ENCODE assay signal across 1 cellular context in the genomic region with DNA sequence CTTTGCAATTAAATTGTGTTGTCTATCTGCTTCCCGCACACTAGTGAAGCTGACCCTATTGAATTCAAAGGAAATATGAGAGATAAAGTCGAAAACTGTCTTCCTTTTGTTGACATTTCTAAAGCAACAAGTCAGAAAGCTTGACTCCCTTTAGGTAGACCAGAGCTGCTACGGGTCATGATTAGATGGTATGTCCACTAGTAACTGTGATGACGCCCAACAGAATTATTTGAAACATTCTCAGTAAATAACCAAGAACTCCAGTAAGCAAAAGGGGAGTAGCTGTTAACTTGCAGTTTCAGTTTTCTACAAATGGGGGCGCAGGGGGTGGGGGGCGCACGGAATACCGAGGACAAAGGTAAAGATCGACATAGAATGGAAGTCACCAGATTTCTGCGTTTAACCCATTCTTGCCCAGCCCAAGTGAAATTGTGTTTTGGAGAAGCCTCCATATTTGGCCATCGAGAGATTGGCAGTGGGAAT.
A peak's percentile ranks its signal among the peaks of the same experiment; 100 is the strongest.
TF ChIP-seq lines count a peak whose summit lies in the region.

No MANE protein-coding gene starts in this region.

TF ChIP-seq in H1, 55 proteins besides CTCF, POLR2A, EP300 and RAD21:
- no peak for TF ChIP-seq ZNF274 (IDR thresholded peaks at IDR 0.05; ENCODE audit: borderline replicate concordance, extremely low read depth, low read length)
- peak; percentile 22 for TF ChIP-seq NANOG (IDR thresholded peaks at IDR 0.05; ENCODE audit: insufficient read depth, low read depth, low read length, poor library complexity, severe bottlenecking)
- no peak for TF ChIP-seq SAP30 (IDR thresholded peaks at IDR 0.05; ENCODE audit: insufficient read depth, insufficient replicate concordance, low read length)
- no peak for TF ChIP-seq CREB1 (IDR thresholded peaks at IDR 0.05)
- TF ChIP-seq TEAD4 (IDR thresholded peaks at IDR 0.05; ENCODE audit: low read depth, low read length) = peak; percentile 76
- TF ChIP-seq POLR2AphosphoS5 (IDR thresholded peaks at IDR 0.05; ENCODE audit: low read depth, low read length) = no peak
- TF ChIP-seq EGR1 (IDR thresholded peaks at IDR 0.05; ENCODE audit: borderline replicate concordance, low read depth, low read length) = 0 out of 2 replicates have a peak, but pooled peaks have one; percentile 44
- no peak for TF ChIP-seq HDAC2 (IDR thresholded peaks at IDR 0.05; ENCODE audit: borderline replicate concordance in 1 of 2, low read depth in 2 of 2, low read length in 2 of 2)
- TF ChIP-seq KDM5A (IDR thresholded peaks at IDR 0.05; ENCODE audit: low read length) = no peak
- TF ChIP-seq RBBP5 (IDR thresholded peaks at IDR 0.05; ENCODE audit: borderline replicate concordance, low read depth, low read length) = no peak
- no peak for TF ChIP-seq FOSL1 (IDR thresholded peaks at IDR 0.05; ENCODE audit: insufficient read depth, low read depth, low read length)
- TF ChIP-seq GTF2F1 (IDR thresholded peaks at IDR 0.05; ENCODE audit: borderline replicate concordance, low read depth, low read length) = no peak
- no peak for TF ChIP-seq EZH2 (IDR thresholded peaks at IDR 0.05; ENCODE audit: low read depth, low read length, severe bottlenecking)
- TF ChIP-seq ASH2L (IDR thresholded peaks at IDR 0.05; ENCODE audit: low read length) = peak; percentile 74
- peak; percentile 70; the same call in 1 of the 2 replicates for TF ChIP-seq SP1 (IDR thresholded peaks at IDR 0.05; ENCODE audit: low read depth, low read length)
- no peak for TF ChIP-seq KDM4A (IDR thresholded peaks at IDR 0.05; ENCODE audit: low read depth, low read length, severe bottlenecking)
- TF ChIP-seq RNF2 (IDR thresholded peaks at IDR 0.05; ENCODE audit: borderline replicate concordance, low read depth, low read length, missing control alignments, poor library complexity, severe bottlenecking) = no peak
- no peak for TF ChIP-seq SRF (IDR thresholded peaks at IDR 0.05; ENCODE audit: low read depth, low read length)
- TF ChIP-seq SIRT6 (IDR thresholded peaks at IDR 0.05; ENCODE audit: low read length) = no peak
- TF ChIP-seq, protein P1, sequence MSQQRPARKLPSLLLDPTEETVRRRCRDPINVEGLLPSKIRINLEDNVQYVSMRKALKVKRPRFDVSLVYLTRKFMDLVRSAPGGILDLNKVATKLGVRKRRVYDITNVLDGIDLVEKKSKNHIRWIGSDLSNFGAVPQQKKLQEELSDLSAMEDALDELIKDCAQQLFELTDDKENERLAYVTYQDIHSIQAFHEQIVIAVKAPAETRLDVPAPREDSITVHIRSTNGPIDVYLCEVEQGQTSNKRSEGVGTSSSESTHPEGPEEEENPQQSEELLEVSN (IDR thresholded peaks at IDR 0.05) = no peak
- TF ChIP-seq CEBPB (IDR thresholded peaks at IDR 0.05; ENCODE audit: low read depth, low read length) = no peak
- no peak for TF ChIP-seq CBX5 (IDR thresholded peaks at IDR 0.05; ENCODE audit: low read depth, low read length)
- no peak for TF ChIP-seq TCF12 (IDR thresholded peaks at IDR 0.05; ENCODE audit: low read depth, low read length)
- TF ChIP-seq, protein P2, sequence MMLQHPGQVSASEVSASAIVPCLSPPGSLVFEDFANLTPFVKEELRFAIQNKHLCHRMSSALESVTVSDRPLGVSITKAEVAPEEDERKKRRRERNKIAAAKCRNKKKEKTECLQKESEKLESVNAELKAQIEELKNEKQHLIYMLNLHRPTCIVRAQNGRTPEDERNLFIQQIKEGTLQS (IDR thresholded peaks at IDR 0.05; ENCODE audit: insufficient read depth, low read depth, low read length) = no peak
- TF ChIP-seq NRF1 (IDR thresholded peaks at IDR 0.05; ENCODE audit: low read depth, low read length) = no peak
- no peak for TF ChIP-seq TAF7 (optimal IDR thresholded peaks at IDR 0.05; ENCODE audit: borderline replicate concordance, low read depth, low read length)
- TF ChIP-seq CHD1 (IDR thresholded peaks at IDR 0.05; ENCODE audit: low read depth, low read length) = no peak
- TF ChIP-seq POU5F1 (IDR thresholded peaks at IDR 0.05; ENCODE audit: low read depth, low read length) = no peak
- no peak for TF ChIP-seq CTBP2 (IDR thresholded peaks at IDR 0.05; ENCODE audit: borderline replicate concordance, insufficient read depth, insufficient read length, low read length)
- no peak for TF ChIP-seq CBX8 (IDR thresholded peaks at IDR 0.05; ENCODE audit: borderline replicate concordance, low read depth, low read length)
- TF ChIP-seq BRCA1 (IDR thresholded peaks at IDR 0.05; ENCODE audit: low read depth, low read length) = no peak
- no peak for TF ChIP-seq CHD2 (IDR thresholded peaks at IDR 0.05; ENCODE audit: low read length)
- TF ChIP-seq SP4 (IDR thresholded peaks at IDR 0.05; ENCODE audit: low read length) = no peak
- TF ChIP-seq CHD7 (IDR thresholded peaks at IDR 0.05; ENCODE audit: insufficient replicate concordance, low read length) = no peak
- TF ChIP-seq JUN (IDR thresholded peaks at IDR 0.05; ENCODE audit: low read depth, low read length) = no peak
- TF ChIP-seq, protein P3, sequence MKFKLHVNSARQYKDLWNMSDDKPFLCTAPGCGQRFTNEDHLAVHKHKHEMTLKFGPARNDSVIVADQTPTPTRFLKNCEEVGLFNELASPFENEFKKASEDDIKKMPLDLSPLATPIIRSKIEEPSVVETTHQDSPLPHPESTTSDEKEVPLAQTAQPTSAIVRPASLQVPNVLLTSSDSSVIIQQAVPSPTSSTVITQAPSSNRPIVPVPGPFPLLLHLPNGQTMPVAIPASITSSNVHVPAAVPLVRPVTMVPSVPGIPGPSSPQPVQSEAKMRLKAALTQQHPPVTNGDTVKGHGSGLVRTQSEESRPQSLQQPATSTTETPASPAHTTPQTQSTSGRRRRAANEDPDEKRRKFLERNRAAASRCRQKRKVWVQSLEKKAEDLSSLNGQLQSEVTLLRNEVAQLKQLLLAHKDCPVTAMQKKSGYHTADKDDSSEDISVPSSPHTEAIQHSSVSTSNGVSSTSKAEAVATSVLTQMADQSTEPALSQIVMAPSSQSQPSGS (IDR thresholded peaks at IDR 0.05; ENCODE audit: low read length) = no peak
- no peak for TF ChIP-seq SIX5 (IDR thresholded peaks at IDR 0.05; ENCODE audit: low read depth, low read length)
- no peak for TF ChIP-seq GABPA (IDR thresholded peaks at IDR 0.05; ENCODE audit: borderline replicate concordance, insufficient read depth, low read length)
- TF ChIP-seq YY1 (IDR thresholded peaks at IDR 0.05; ENCODE audit: low read depth, low read length) = peak; percentile 66; the same call in 1 of the 2 replicates
- TF ChIP-seq TBP (IDR thresholded peaks at IDR 0.05; ENCODE audit: low read depth, low read length) = no peak
- TF ChIP-seq JUND (IDR thresholded peaks at IDR 0.05; ENCODE audit: low read length) = no peak
